ENCODE assay signal across 8 cellular contexts in the genomic region with DNA sequence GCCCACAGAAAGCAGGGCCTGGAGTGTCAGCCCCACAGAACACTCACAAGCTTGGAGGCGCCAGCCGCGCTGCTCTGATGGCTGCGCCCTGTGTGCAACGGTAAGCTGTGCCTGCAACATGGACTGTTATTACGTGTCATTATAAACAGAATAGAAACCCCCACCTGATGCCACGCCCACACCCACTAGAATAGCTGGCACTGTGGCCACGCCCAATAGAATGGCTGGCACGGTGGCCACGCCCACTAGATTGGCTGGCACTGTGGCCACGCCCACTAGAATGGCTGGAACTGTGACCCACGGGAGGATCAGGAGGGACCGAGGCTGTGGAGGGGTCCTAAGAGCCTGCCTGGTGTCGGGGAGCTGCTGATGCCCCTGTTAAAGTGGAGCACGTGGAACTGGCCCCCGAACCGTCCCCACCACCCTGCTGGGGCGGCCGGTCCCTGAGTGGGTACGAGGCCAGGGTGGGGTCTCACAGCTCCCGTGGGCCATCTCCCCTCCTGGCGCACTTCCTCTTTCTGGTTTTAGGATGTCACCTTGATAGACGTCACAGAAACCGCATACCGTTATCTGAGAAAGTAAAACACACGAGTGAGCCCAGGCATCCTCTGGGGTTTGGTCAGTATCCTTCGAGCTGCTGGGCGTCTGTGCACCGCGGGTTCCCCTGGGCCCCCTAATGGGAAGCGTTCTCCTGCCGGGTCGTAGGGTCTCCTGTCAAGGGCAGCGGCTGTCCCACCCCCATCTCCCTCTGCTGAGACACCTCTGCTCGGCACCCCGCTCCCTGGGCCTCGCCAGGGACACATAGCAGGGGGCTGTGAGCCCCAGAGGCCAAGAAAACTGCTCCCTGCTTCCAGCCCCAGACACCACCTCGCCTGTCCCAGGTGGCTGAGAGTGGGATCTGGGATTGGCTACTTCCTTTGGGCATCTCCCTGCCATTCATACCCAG. TPM values are rescaled to one million over a fixed set of nuclear protein-coding genes. Genes with fewer than 3 reads are reported as not detected.
DNase-seq lines count a peak whose midpoint lies in the region; ATAC-seq lines count a peak whose summit lies in the region.

No MANE protein-coding gene starts in this region.

- ATAC-seq in HG03196 (IDR thresholded peaks at IDR 0.05; ENCODE audit: unreplicated experiment) (peak; percentile 52), T-cell (replicated peaks in 1 of 4) (peak; percentile 54 to 74 (median 62))
- peak; percentile 54 for ATAC-seq in activated naive CD8-positive, alpha-beta T cell treated with anti-CD3 and anti-CD28 coated beads, Interleukin-2, amount 10 ng/mL, durations not matched to agents 7 days and 5 days (ENCODE audit: low read depth)
- peak; percentile 84 for ATAC-seq in stimulated activated effector memory CD8-positive, alpha-beta T cell treated with anti-CD3 and anti-CD28 coated beads, Interleukin-12 subunit alpha, Interleukin-12 subunit beta, amount 100 ng/mL, for 72 hours

- POLR2A ChIA-PET in T-cell (lab: Charles Lee), result no interaction called here
- POLR2A ChIA-PET in activated naive CD8-positive, alpha-beta T cell treated with anti-CD3 and anti-CD28 coated beads, Interleukin-2, amount 10 ng/mL, durations not matched to agents 7 days and 5 days (lab: Charles Lee), result interaction anchor here (0.6 to 1.5 kb wide), 3 partner anchors 24 to 60 kb away, joined by 3 to 5 read pairs (median 4); no protein-coding TSS in a partner anchor

- peaks cover 32 to 55% (median 39%) of the 10 kb centered on the region in 3 donors for H3K4me1 Mint-ChIP-seq in T-cell
- peaks cover 28% of the 10 kb centered on the region for H3K4me1 Mint-ChIP-seq in activated naive CD8-positive, alpha-beta T cell treated with anti-CD3 and anti-CD28 coated beads, Interleukin-2, amount 10 ng/mL, durations not matched to agents 7 days and 5 days
- H3K4me1 Mint-ChIP-seq in stimulated activated effector memory CD8-positive, alpha-beta T cell treated with anti-CD3 and anti-CD28 coated beads, Interleukin-12 subunit alpha, Interleukin-12 subunit beta, amount 100 ng/mL, for 72 hours, result peaks cover 41% of the 10 kb centered on the region

- no peaks in the 10 kb centered on the region for H3K9me3 Mint-ChIP-seq in T-cell
- no peaks in the 10 kb centered on the region for H3K9me3 Mint-ChIP-seq in activated naive CD8-positive, alpha-beta T cell treated with anti-CD3 and anti-CD28 coated beads, Interleukin-2, amount 10 ng/mL, durations not matched to agents 7 days and 5 days
- no peaks in the 10 kb centered on the region for H3K9me3 Mint-ChIP-seq in stimulated activated effector memory CD8-positive, alpha-beta T cell treated with anti-CD3 and anti-CD28 coated beads, Interleukin-12 subunit alpha, Interleukin-12 subunit beta, amount 100 ng/mL, for 72 hours

- CTCF ChIA-PET in T-cell (lab: Charles Lee), result interaction anchor here (0.6 to 2.3 kb wide), 5 partner anchors 25 to 40 kb away, joined by 3 to 6 read pairs (median 4); partner anchors contain the start of genes BHLHE23 (in 1 of the 2) and GID8 (in 1 of the 2)

- H3K27ac Mint-ChIP-seq in T-cell, result no peak overlapping the region
- peak overlapping the region; percentile 21 for H3K27ac Mint-ChIP-seq in activated naive CD8-positive, alpha-beta T cell treated with anti-CD3 and anti-CD28 coated beads, Interleukin-2, amount 10 ng/mL, durations not matched to agents 7 days and 5 days
- no peak overlapping the region for H3K27ac Mint-ChIP-seq in stimulated activated effector memory CD8-positive, alpha-beta T cell treated with anti-CD3 and anti-CD28 coated beads, Interleukin-12 subunit alpha, Interleukin-12 subunit beta, amount 100 ng/mL, for 72 hours

- peaks cover 8 to 60% of the 10 kb centered on the region in 2 donors for H3K27me3 Mint-ChIP-seq in T-cell
- peaks cover 61% of the 10 kb centered on the region for H3K27me3 Mint-ChIP-seq in activated naive CD8-positive, alpha-beta T cell treated with anti-CD3 and anti-CD28 coated beads, Interleukin-2, amount 10 ng/mL, durations not matched to agents 7 days and 5 days

- DNase-seq in NCI-H345 (lab: John Stamatoyannopoulos, UW), result peak; percentile 17
- no peak for DNase-seq in NCI-H345 treated with DMSO at 0.1 percent for 48 hours (lab: John Stamatoyannopoulos, UW; ENCODE audit: unreplicated experiment)
- DNase-seq in T-cell, result peak; percentile 36 to 89 (median 81)
- peak; percentile 53 for DNase-seq in activated naive CD8-positive, alpha-beta T cell treated with anti-CD3 and anti-CD28 coated beads, Interleukin-2, amount 10 ng/mL, durations not matched to agents 7 days and 5 days
- peak; percentile 50 to 83 for DNase-seq in stimulated activated effector memory CD8-positive, alpha-beta T cell treated with anti-CD3 and anti-CD28 coated beads, Interleukin-12 subunit alpha, Interleukin-12 subunit beta, amount 100 ng/mL, for 72 hours (ENCODE audit: low spot score in 2 of 2)
- no peak for DNase-seq in NCI-H1092 treated with DMSO at 0.1 percent for 48 hours (lab: John Stamatoyannopoulos, UW)
- DNase-seq in putamen (ENCODE audit: low spot score), result no peak

- peak overlapping the region; percentile 51 to 71 (median 61) for H3K4me3 Mint-ChIP-seq in T-cell
- H3K4me3 Mint-ChIP-seq in activated naive CD8-positive, alpha-beta T cell treated with anti-CD3 and anti-CD28 coated beads, Interleukin-2, amount 10 ng/mL, durations not matched to agents 7 days and 5 days, result peak overlapping the region; percentile 19
- peak overlapping the region; percentile 53 for H3K4me3 Mint-ChIP-seq in stimulated activated effector memory CD8-positive, alpha-beta T cell treated with anti-CD3 and anti-CD28 coated beads, Interleukin-12 subunit alpha, Interleukin-12 subunit beta, amount 100 ng/mL, for 72 hours

- H3K36me3 Mint-ChIP-seq in T-cell, result no peaks in the 10 kb centered on the region
- H3K36me3 Mint-ChIP-seq in activated naive CD8-positive, alpha-beta T cell treated with anti-CD3 and anti-CD28 coated beads, Interleukin-2, amount 10 ng/mL, durations not matched to agents 7 days and 5 days, result no peaks in the 10 kb centered on the region
- peaks cover 6% of the 10 kb centered on the region for H3K36me3 Mint-ChIP-seq in stimulated activated effector memory CD8-positive, alpha-beta T cell treated with anti-CD3 and anti-CD28 coated beads, Interleukin-12 subunit alpha, Interleukin-12 subunit beta, amount 100 ng/mL, for 72 hours

RNA-seq across cellular contexts. Expression of gene SLC17A9, which starts 25.4 kb away (rescaled TPM):
- 1 to 10 TPM; 5.3 to 8.8 (median 8.3) TPM for total RNA-seq in T-cell
- 10 to 100 TPM; 40.9 to 43.5 TPM for total RNA-seq in activated naive CD8-positive, alpha-beta T cell treated with anti-CD3 and anti-CD28 coated beads, Interleukin-2, amount 10 ng/mL, durations not matched to agents 7 days and 5 days

RNA-seq across cellular contexts. Expression of gene BHLHE23, which starts 28.9 kb away (rescaled TPM):
- total RNA-seq in T-cell, result not detected
- not detected for total RNA-seq in activated naive CD8-positive, alpha-beta T cell treated with anti-CD3 and anti-CD28 coated beads, Interleukin-2, amount 10 ng/mL, durations not matched to agents 7 days and 5 days

RNA-seq across cellular contexts. Expression of gene GID8, which starts 39.9 kb away (rescaled TPM):
- 10 to 100 TPM; 33.1 to 43.4 (median 41.2) TPM for total RNA-seq in T-cell
- total RNA-seq in activated naive CD8-positive, alpha-beta T cell treated with anti-CD3 and anti-CD28 coated beads, Interleukin-2, amount 10 ng/mL, durations not matched to agents 7 days and 5 days, result 10 to 100 TPM; 42.1 to 43.0 TPM

RNA-seq across cellular contexts. Expression of gene DIDO1, which starts 51.6 kb away (rescaled TPM):
- total RNA-seq in T-cell, result 100 to 1,000 TPM in 3 of 5 donors, 10 to 100 TPM in 2; 70.5 to 116 (median 113) TPM
- 100 to 1,000 TPM; 100 to 104 TPM for total RNA-seq in activated naive CD8-positive, alpha-beta T cell treated with anti-CD3 and anti-CD28 coated beads, Interleukin-2, amount 10 ng/mL, durations not matched to agents 7 days and 5 days

Comparison
In these comparisons a context has a peak if more than half of its experiments do, and no peak if none do; other contexts are left out.
1. DNase-seq: peak in NCI-H345 (single experiment), T-cell (34 of 34), activated naive CD8-positive, alpha-beta T cell treated with anti-CD3 and anti-CD28 coated beads, Interleukin-2, amount 10 ng/mL, durations not matched to agents 7 days and 5 days (single experiment) and stimulated activated effector memory CD8-positive, alpha-beta T cell treated with anti-CD3 and anti-CD28 coated beads, Interleukin-12 subunit alpha, Interleukin-12 subunit beta, amount 100 ng/mL, for 72 hours (2 of 2); none in NCI-H345 treated with DMSO at 0.1 percent for 48 hours (single experiment), NCI-H1092 treated with DMSO at 0.1 percent for 48 hours (single experiment) and putamen (single experiment).
2. RNA of gene SLC17A9, which starts 25.4 kb away (total RNA-seq): 40.9 to 43.5 TPM in activated naive CD8-positive, alpha-beta T cell treated with anti-CD3 and anti-CD28 coated beads, Interleukin-2, amount 10 ng/mL, durations not matched to agents 7 days and 5 days; 5.3 to 8.8 TPM in T-cell; every median in the first group is over 4 times any median in the second.
3. Peak in every context shown above with its lines, with median percentiles within 50 percentile points of each other: ATAC-seq and H3K4me3 Mint-ChIP-seq.